3 cellular contexts compared by ENCODE assay signal in the genomic region with DNA sequence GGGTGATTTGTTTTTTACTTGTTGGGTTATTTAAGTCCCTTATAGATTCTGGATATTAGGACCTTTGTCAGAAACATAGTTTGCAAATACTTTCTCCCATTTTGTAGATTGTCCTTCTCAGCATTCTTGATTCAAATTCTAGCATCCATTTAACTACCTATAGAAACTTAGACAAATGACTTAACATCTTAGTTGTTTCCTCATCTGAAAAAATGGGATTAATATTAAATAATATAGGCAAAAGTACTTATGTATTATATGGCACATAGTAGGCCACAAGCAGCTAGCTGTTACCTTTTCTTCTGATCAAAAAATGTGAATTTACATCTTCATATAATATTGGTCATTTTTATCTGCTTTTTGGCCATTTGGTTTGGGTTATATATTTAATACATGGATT.
"Had no signal": no experiment of that assay in that cellular context is flagged by ENCODE, and none has a peak within 500 bp of the region (broad histone marks: within the 10 kb centered on the region; RNA-seq: fewer than 3 reads in every experiment).

No MANE protein-coding gene starts in this region.

- DNase-seq: GDM1, GF-D8 had no signal

- H3K4me3 ChIP-seq: GM12878 had no signal
